Comparison of ENCODE assay signal across 8 cellular contexts in the genomic region with DNA sequence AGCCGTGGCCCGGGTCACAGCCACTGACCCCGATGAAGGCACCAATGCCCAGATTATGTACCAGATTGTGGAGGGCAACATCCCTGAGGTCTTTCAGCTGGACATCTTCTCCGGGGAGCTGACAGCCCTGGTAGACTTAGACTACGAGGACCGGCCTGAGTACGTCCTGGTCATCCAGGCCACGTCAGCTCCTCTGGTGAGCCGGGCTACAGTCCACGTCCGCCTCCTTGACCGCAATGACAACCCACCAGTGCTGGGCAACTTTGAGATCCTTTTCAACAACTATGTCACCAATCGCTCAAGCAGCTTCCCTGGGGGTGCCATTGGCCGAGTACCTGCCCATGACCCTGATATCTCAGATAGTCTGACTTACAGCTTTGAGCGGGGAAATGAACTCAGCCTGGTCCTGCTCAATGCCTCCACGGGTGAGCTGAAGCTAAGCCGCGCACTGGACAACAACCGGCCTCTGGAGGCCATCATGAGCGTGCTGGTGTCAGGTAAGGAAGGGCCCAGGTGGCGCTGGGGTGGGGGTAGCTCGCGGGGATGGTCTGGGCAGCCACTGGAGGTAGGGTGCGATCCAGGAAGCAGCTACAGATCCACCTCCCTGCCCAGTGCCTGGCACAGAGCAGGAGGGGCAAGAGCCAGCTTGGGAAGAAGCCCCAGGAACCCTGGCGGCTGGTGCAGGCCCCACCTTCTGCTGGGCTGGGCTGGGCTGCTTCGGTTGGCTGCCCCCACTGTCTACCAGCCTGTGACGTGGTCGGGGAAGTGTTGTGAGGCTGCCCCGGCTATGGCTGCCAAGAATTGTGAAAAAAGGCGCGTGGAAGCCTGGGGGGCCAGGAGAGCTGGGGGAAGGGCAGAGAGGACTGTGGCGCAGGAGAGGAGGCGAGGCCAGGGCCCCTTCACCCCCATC. TPM values are rescaled to one million over a fixed set of nuclear protein-coding genes. Genes with fewer than 3 reads are reported as not detected.
DNase-seq lines count a peak whose midpoint lies in the region; ATAC-seq and TF ChIP-seq lines count a peak whose summit lies in the region.
"Had no signal": no experiment of that assay in that cellular context is flagged by ENCODE, and none has a peak within 500 bp of the region (broad histone marks: within the 10 kb centered on the region; RNA-seq: fewer than 3 reads in every experiment).

No MANE protein-coding gene starts in this region.

- H3K4me2 ChIP-seq in mesendoderm (ENCODE audit: low read length): no peak overlapping the region

- no peaks in the 10 kb centered on the region for H3K9me3 ChIP-seq in tibial artery

- H2BK120ac ChIP-seq in mesendoderm (ENCODE audit: low read depth, low read length): no peak overlapping the region

- peak overlapping the region; percentile 44 for H3K18ac ChIP-seq in mesendoderm (ENCODE audit: low read length)

- no peak overlapping the region for H3K23ac ChIP-seq in mesendoderm (ENCODE audit: low read length)

- no peak overlapping the region for H4K5ac ChIP-seq in mesendoderm (ENCODE audit: low read length)

- H3K27ac ChIP-seq in cingulate gyrus (ENCODE audit: low read depth, low read length) (peak overlapping the region; percentile 94), mesendoderm (ENCODE audit: low read depth, low read length) (peak overlapping the region; percentile 80), tibial artery (peak overlapping the region; percentile 78 to 79)

- no peak for ATAC-seq in HG03460 (IDR thresholded peaks at IDR 0.05; ENCODE audit: unreplicated experiment)
- no peak for ATAC-seq in GM18511 (IDR thresholded peaks at IDR 0.05; ENCODE audit: unreplicated experiment)
- ATAC-seq in GM18870 (IDR thresholded peaks at IDR 0.05; ENCODE audit: unreplicated experiment): no peak
- ATAC-seq: left colon had no signal

- no peak overlapping the region for H3K4ac ChIP-seq in mesendoderm (ENCODE audit: low read depth, low read length)

- TF ChIP-seq CTCF in tibial artery (IDR thresholded peaks at IDR 0.05): no peak

- H3K56ac ChIP-seq in mesendoderm (ENCODE audit: low read length): peak overlapping the region; percentile 71

- H3K4me3 ChIP-seq in mesendoderm (ENCODE audit: low read length) (no peak overlapping the region), tibial artery (peak overlapping the region; percentile 12 to 16)

- H3K36me3 ChIP-seq in mesendoderm (ENCODE audit: control insufficient read depth, insufficient read depth, low read length): no peaks in the 10 kb centered on the region
- no peaks in the 10 kb centered on the region for H3K36me3 ChIP-seq in tibial artery

- no CpG with 5 or more reads among the region's 33 CpGs for WGBS in mesendoderm (ENCODE audit: extremely low coverage, insufficient coverage, low lambda C conversion rate)

- H2AK5ac ChIP-seq in mesendoderm (ENCODE audit: low read length): no peak overlapping the region

- H3K4me1 ChIP-seq in mesendoderm (ENCODE audit: control insufficient read depth, low read depth, low read length): peaks cover 10% of the 10 kb centered on the region
- peaks cover 0 to 46% (median 33%) of the 10 kb centered on the region in 4 donors for H3K4me1 ChIP-seq in tibial artery

- intact Hi-C loops in tibial artery (cut with DNase I; ENCODE audit: low total_unique reads): no loop called here

- H3K79me1 ChIP-seq in mesendoderm (ENCODE audit: low read length): no peaks in the 10 kb centered on the region

- H2BK15ac ChIP-seq in mesendoderm (replicated peaks; ENCODE audit: low read depth): no peak overlapping the region

- H3K79me2 ChIP-seq in mesendoderm (ENCODE audit: control insufficient read depth, insufficient read depth, low read length): no peaks in the 10 kb centered on the region

- H2BK5ac ChIP-seq in mesendoderm (ENCODE audit: low read length): no peak overlapping the region

- no peaks in the 10 kb centered on the region for H3K27me3 ChIP-seq in mesendoderm (ENCODE audit: insufficient read depth, low read length, poor library complexity)
- H3K27me3 ChIP-seq in tibial artery: no peaks in the 10 kb centered on the region

- DNase-seq in NCI-H1694 (lab: John Stamatoyannopoulos, UW): peak; percentile 89
- DNase-seq in mesendoderm: no peak
- DNase-seq in tibial artery: peak in 1 of 2 donors; percentile 89

- H4K8ac ChIP-seq in mesendoderm (ENCODE audit: low read depth, low read length): no peak overlapping the region

- peak overlapping the region; percentile 21 for H3K9ac ChIP-seq in mesendoderm (ENCODE audit: low read length)

RNA-seq across cellular contexts. Expression of gene CELSR2, which starts 3.8 kb away (rescaled TPM):
- 2.9 TPM for polyA plus RNA-seq in mesendoderm (2013, experiment 1 of 2)
- polyA plus RNA-seq in mesendoderm (2013, experiment 2 of 2): 2.9 TPM

RNA-seq across cellular contexts. Expression of gene PSRC1, which starts 29.8 kb away (rescaled TPM):
- 57.7 TPM for polyA plus RNA-seq in mesendoderm (2013, experiment 1 of 2)
- 61.1 TPM for polyA plus RNA-seq in mesendoderm (2013, experiment 2 of 2)

RNA-seq across cellular contexts. Expression of gene SARS1, which starts 39.4 kb away (rescaled TPM):
- 108 TPM for polyA plus RNA-seq in mesendoderm (2013, experiment 1 of 2)
- polyA plus RNA-seq in mesendoderm (2013, experiment 2 of 2): 110 TPM

RNA-seq across cellular contexts. Expression of gene MYBPHL, which starts 53.7 kb away (rescaled TPM):
- 0.17 TPM for polyA plus RNA-seq in mesendoderm (2013, experiment 1 of 2)
- 0.21 TPM for polyA plus RNA-seq in mesendoderm (2013, experiment 2 of 2)
